ENCODE assay signal across 17 cellular contexts in the genomic region with DNA sequence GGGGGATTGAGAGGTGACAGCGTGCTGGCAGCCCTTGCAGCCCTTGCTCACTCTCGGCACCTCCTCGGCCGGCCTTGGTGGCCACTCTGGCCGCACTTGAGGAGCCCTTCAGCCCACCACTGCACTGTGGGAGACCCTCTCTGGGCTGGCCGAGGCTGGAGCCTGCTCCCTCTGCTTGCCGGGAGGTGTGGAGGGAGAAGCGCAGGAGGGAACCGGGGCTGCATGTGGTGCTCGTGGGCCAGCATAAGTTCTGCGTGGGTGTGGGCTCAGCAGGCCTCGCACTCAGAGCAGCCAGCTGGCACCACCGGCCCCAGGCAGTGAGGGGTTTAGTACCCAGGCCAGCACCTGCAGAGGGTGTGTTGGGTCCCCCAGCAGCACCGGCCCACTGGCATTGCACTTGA.
DNase-seq lines count a peak whose midpoint lies in the region; ATAC-seq and TF ChIP-seq lines count a peak whose summit lies in the region.
"Had no signal": no experiment of that assay in that cellular context is flagged by ENCODE, and none has a peak within 500 bp of the region (broad histone marks: within the 10 kb centered on the region; RNA-seq: fewer than 3 reads in every experiment).

No MANE protein-coding gene starts in this region.

- DNase-seq in Right ventricle myocardium superior (peak; percentile 22), right cardiac atrium (no peak), chondrocyte (ENCODE audit: low spot score) (peak; percentile 86), neuronal stem cell (ENCODE audit: low spot score) (no peak), suprapubic skin (ENCODE audit: low spot score in 2 of 2) (peak; percentile 49 to 73)
- DNase-seq in activated CD4-positive, CD25-positive, alpha-beta regulatory T cell (lab: John Stamatoyannopoulos, UW): no peak
- DNase-seq: 8988T; CD4-positive, alpha-beta memory T cell; DMS79 treated with DMSO at 0.1 percent for 48 hours; GF-D8; GM23248; HCEC 1CT; IMR-90 had no signal

- TF ChIP-seq EP300 in suprapubic skin (IDR thresholded peaks at IDR 0.05): no peak

- ATAC-seq in Right ventricle myocardium superior (ENCODE audit: poor library complexity): no peak
- no peak for ATAC-seq in right cardiac atrium
- ATAC-seq in GM18868 (IDR thresholded peaks at IDR 0.05; ENCODE audit: unreplicated experiment): no peak

- no peak overlapping the region for H3K18ac ChIP-seq in neuronal stem cell (ENCODE audit: low read length)

- TF ChIP-seq POLR2A in suprapubic skin (IDR thresholded peaks at IDR 0.05): no peak

- H3K4me1 ChIP-seq in right cardiac atrium (ENCODE audit: control insufficient read depth, insufficient read depth, low read length) (no peaks in the 10 kb centered on the region), neuronal stem cell (ENCODE audit: control insufficient read depth in 2 of 2, insufficient read depth in 1 of 2, low read depth in 1 of 2, low read length in 2 of 2) (no peaks in the 10 kb centered on the region), suprapubic skin (no peaks in the 10 kb centered on the region)
- H3K4me1 ChIP-seq: BLaER1 had no signal

- H3K4me3 Mint-ChIP-seq in chondrocyte (ENCODE audit: unreplicated experiment): no peak overlapping the region
- H3K4me3 Mint-ChIP-seq: CD14-positive monocyte; CD4-positive, alpha-beta memory T cell had no signal

- 82% methylated on average over 14 of the region's 14 CpGs for WGBS in right cardiac atrium
- no CpG with 5 or more reads among the region's 14 CpGs for WGBS in neuronal stem cell (ENCODE audit: extremely low coverage in 2 of 2, insufficient read length in 2 of 2, insufficient replicate concordance in 1 of 2), 2 donors
- 97% methylated on average over 5 of the region's 14 CpGs for WGBS in suprapubic skin

- no peak overlapping the region for H3K14ac ChIP-seq in neuronal stem cell (ENCODE audit: low read length)

- no peaks in the 10 kb centered on the region for H3K79me1 ChIP-seq in neuronal stem cell (ENCODE audit: low read depth, low read length)

- H3K36me3 ChIP-seq in neuronal stem cell (replicated peaks in 1 of 2; ENCODE audit: control insufficient read depth in 2 of 2, insufficient read depth in 2 of 2, low read length in 2 of 2) (no peaks in the 10 kb centered on the region), suprapubic skin (no peaks in the 10 kb centered on the region)
- H3K36me3 ChIP-seq: BLaER1 had no signal

- no peak overlapping the region for H2BK15ac ChIP-seq in neuronal stem cell (ENCODE audit: low read length)

- no peak overlapping the region for H3K9ac ChIP-seq in neuronal stem cell (ENCODE audit: low read depth, low read length, poor library complexity)
- H3K9ac ChIP-seq: BLaER1, GM23248 had no signal

- H3K9me3 ChIP-seq in right cardiac atrium (ENCODE audit: control insufficient read depth, low read length) (no peaks in the 10 kb centered on the region), neuronal stem cell (replicated peaks in 1 of 2; ENCODE audit: control insufficient read depth in 2 of 2, insufficient read depth in 1 of 2, low read depth in 1 of 2, low read length in 2 of 2) (peaks cover 0 to 4% of the 10 kb centered on the region in 2 donors), suprapubic skin (no peaks in the 10 kb centered on the region)

- no peak overlapping the region for H2BK12ac ChIP-seq in neuronal stem cell (ENCODE audit: low read length)

- H3K9me3 Mint-ChIP-seq in chondrocyte (ENCODE audit: low read depth): peaks cover 24% of the 10 kb centered on the region

- H3K27me3 ChIP-seq in right cardiac atrium (ENCODE audit: control insufficient read depth, insufficient read depth) (no peaks in the 10 kb centered on the region), neuronal stem cell (ENCODE audit: control insufficient read depth in 3 of 3, insufficient read depth in 3 of 3, low read depth in 1 of 3, low read length in 3 of 3) (no peaks in the 10 kb centered on the region), suprapubic skin (no peaks in the 10 kb centered on the region)
- H3K27me3 ChIP-seq: BLaER1 had no signal

- no peak overlapping the region for H2BK5ac ChIP-seq in neuronal stem cell (ENCODE audit: low read length)

- H3K27ac ChIP-seq in right cardiac atrium (ENCODE audit: low read length): no peak overlapping the region
- H3K27ac ChIP-seq in neuronal stem cell (replicated peaks; ENCODE audit: low read length): no peak overlapping the region
- no peak overlapping the region for H3K27ac ChIP-seq in suprapubic skin
- H3K27ac ChIP-seq: BLaER1, GM23248, HL-60 had no signal

- H4K91ac ChIP-seq in neuronal stem cell (ENCODE audit: low read depth, low read length, poor library complexity): no peak overlapping the region

- no peak overlapping the region for H3K4ac ChIP-seq in neuronal stem cell (ENCODE audit: low read length)

- no peak overlapping the region for H2AFZ ChIP-seq in neuronal stem cell (ENCODE audit: low read length)
- H2AFZ ChIP-seq: GM23248 had no signal

- H2BK120ac ChIP-seq in neuronal stem cell (ENCODE audit: low read depth, low read length): no peak overlapping the region

- no peak overlapping the region for H3K27ac Mint-ChIP-seq in chondrocyte (ENCODE audit: unreplicated experiment)
- H3K27ac Mint-ChIP-seq: CD14-positive monocyte; CD4-positive, alpha-beta memory T cell had no signal

- no peak overlapping the region for H4K8ac ChIP-seq in neuronal stem cell (ENCODE audit: low read depth, low read length)

- H3K36me3 Mint-ChIP-seq in chondrocyte (ENCODE audit: low read depth): peaks cover 4% of the 10 kb centered on the region
- H3K36me3 Mint-ChIP-seq: CD14-positive monocyte; CD4-positive, alpha-beta memory T cell had no signal

- no peak for TF ChIP-seq CTCF in chondrocyte (IDR thresholded peaks at IDR 0.05)
- no peak for TF ChIP-seq CTCF in suprapubic skin (IDR thresholded peaks at IDR 0.05)

- H3K4me1 Mint-ChIP-seq in chondrocyte (ENCODE audit: low read depth): peaks cover 5% of the 10 kb centered on the region
- H3K4me1 Mint-ChIP-seq: CD14-positive monocyte; CD4-positive, alpha-beta memory T cell had no signal

- no peaks in the 10 kb centered on the region for H3K27me3 Mint-ChIP-seq in chondrocyte (ENCODE audit: low read depth)
- H3K27me3 Mint-ChIP-seq: CD4-positive, alpha-beta memory T cell had no signal

- no peak overlapping the region for H2AK5ac ChIP-seq in neuronal stem cell (ENCODE audit: low read depth, low read length)

- no peak overlapping the region for H3K4me2 ChIP-seq in neuronal stem cell (ENCODE audit: insufficient read depth, low read length, poor library complexity, severe bottlenecking)
- H3K4me2 ChIP-seq: BLaER1 had no signal

- H3K4me3 ChIP-seq in right cardiac atrium (ENCODE audit: low read length) (no peak overlapping the region), neuronal stem cell (ENCODE audit: low read length in 2 of 2) (peak overlapping the region in 1 of 2 donors; percentile 40), suprapubic skin (no peak overlapping the region)
- H3K4me3 ChIP-seq: BLaER1, GM23248 had no signal

- intact Hi-C loops in Right ventricle myocardium superior (cut with DNase I) (no loop called here), right cardiac atrium (cut with DNase I) (no loop called here)

- H3K23ac ChIP-seq in neuronal stem cell (ENCODE audit: low read depth, low read length, poor library complexity): peak overlapping the region; percentile 31

Comparison
In these comparisons a context has a peak if more than half of its experiments do, and no peak if none do; other contexts are left out.
1. DNase-seq: peak in Right ventricle myocardium superior (single experiment), chondrocyte (single experiment) and suprapubic skin (2 of 2); none in right cardiac atrium (0 of 3), neuronal stem cell (single experiment) and activated CD4-positive, CD25-positive, alpha-beta regulatory T cell (0 of 4).